Comparison of ENCODE assay signal across 22 cellular contexts in the genomic region with DNA sequence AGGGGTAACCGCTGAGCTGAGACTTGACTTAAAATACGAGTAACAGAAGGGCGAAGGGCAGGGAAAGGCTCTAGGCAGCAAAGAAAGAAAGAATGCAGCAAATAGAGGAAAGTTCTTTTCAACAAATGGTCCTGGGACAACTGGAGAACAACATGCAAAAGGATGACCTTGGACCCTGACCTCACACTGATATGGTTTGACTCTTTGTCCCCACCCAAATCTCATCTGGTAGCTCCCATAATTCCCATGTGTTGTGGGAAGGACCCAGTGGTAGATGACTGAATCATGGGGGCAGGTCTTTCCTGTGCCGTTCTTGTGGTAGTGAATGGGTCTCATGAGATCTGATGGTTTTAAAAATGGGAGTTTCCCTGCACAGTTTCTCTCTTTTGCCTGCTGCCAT. TPM values are rescaled to one million over a fixed set of nuclear protein-coding genes. Genes with fewer than 3 reads are reported as not detected.
DNase-seq lines count a peak whose midpoint lies in the region; ATAC-seq and TF ChIP-seq lines count a peak whose summit lies in the region.
"Had no signal": no experiment of that assay in that cellular context is flagged by ENCODE, and none has a peak within 500 bp of the region (broad histone marks: within the 10 kb centered on the region; RNA-seq: fewer than 3 reads in every experiment).

No MANE protein-coding gene starts in this region.

- CTCF ChIA-PET in CD4-positive, alpha-beta T cell (lab: Charles Lee) = interaction anchor here (2.1 to 6.8 kb wide), 3 partner anchors 27 to 225 kb away, joined by 4 to 35 read pairs (median 27); a partner anchor contains a TSS
- CTCF ChIA-PET in activated CD4-positive, alpha-beta memory T cell treated with anti-CD3 and anti-CD28 coated beads for 36 hours (lab: Charles Lee) = interaction anchor here (1.7 kb wide), 2 partner anchors 12 to 34 kb away, joined by 5 to 11 read pairs; a partner anchor contains a TSS

- POLR2A ChIA-PET in CD4-positive, alpha-beta T cell (lab: Charles Lee) = interaction anchor here (1.8 to 4.5 kb wide), 4 partner anchors 24 to 586 kb away, joined by 5 to 81 read pairs (median 18); a partner anchor contains a TSS
- POLR2A ChIA-PET in activated CD4-positive, alpha-beta memory T cell treated with anti-CD3 and anti-CD28 coated beads for 36 hours (lab: Charles Lee) = no interaction called here

- H3K27ac ChIP-seq in BLaER1 treated with 17β-estradiol and CSF1 and Interleukin-3, amounts not matched to agents 10 nM and 100 nM = peak overlapping the region in 9 of 11 experiments; percentile 67 to 86 (median 83); a peak in 14 of 22 replicates
- peak overlapping the region; percentile 92 for H3K27ac ChIP-seq in CD4-positive, alpha-beta T cell (ENCODE audit: low read depth, low read length)
- no peak overlapping the region for H3K27ac ChIP-seq in upper lobe of right lung
- H3K27ac ChIP-seq in left ventricle myocardium inferior (replicated peaks) = no peak overlapping the region
- H3K27ac ChIP-seq: HL-60 had no signal

- H3K4me1 ChIP-seq in BLaER1 treated with 17β-estradiol and CSF1 and Interleukin-3, amounts not matched to agents 10 nM and 100 nM = peaks cover 23 to 42% (median 35%) of the 10 kb centered on the region in 10 experiments
- peaks cover 17% of the 10 kb centered on the region for H3K4me1 ChIP-seq in upper lobe of right lung
- peaks cover 20% of the 10 kb centered on the region for H3K4me1 ChIP-seq in left ventricle myocardium inferior
- H3K4me1 ChIP-seq: colonic mucosa had no signal

- intact Hi-C loops in CD4-positive, alpha-beta T cell (cut with DNase I, micrococcal nuclease) = loop anchor here in 1 of 2 experiments (5.0 kb wide), 1 partner anchor 182 kb away; no protein-coding TSS in a partner anchor
- intact Hi-C loops in activated CD4-positive, alpha-beta memory T cell treated with anti-CD3 and anti-CD28 coated beads for 36 hours (cut with micrococcal nuclease) = loop anchor here (10.0 kb wide), 1 partner anchor 340 kb away; a partner anchor contains a TSS
- intact Hi-C loops in upper lobe of right lung (cut with DNase I) = no loop called here
- intact Hi-C loops in left ventricle myocardium inferior (cut with micrococcal nuclease) = no loop called here

- H3K36me3 Mint-ChIP-seq in CD4-positive, alpha-beta T cell (ENCODE audit: low read depth) = peaks cover 85% of the 10 kb centered on the region
- H3K36me3 Mint-ChIP-seq in activated CD4-positive, alpha-beta memory T cell treated with anti-CD3 and anti-CD28 coated beads for 36 hours = peaks cover 19% of the 10 kb centered on the region
- H3K36me3 Mint-ChIP-seq in immature natural killer cell = peaks cover 17 to 33% (median 29%) of the 10 kb centered on the region in 3 donors

- peaks cover 19 to 88% (median 38%) of the 10 kb centered on the region in 11 experiments; a peak in 20 of 22 replicates for H3K36me3 ChIP-seq in BLaER1 treated with 17β-estradiol and CSF1 and Interleukin-3, amounts not matched to agents 10 nM and 100 nM
- H3K36me3 ChIP-seq in upper lobe of right lung (peaks cover 61% of the 10 kb centered on the region), left ventricle myocardium inferior (peaks cover 25% of the 10 kb centered on the region)
- H3K36me3 ChIP-seq: colonic mucosa had no signal

- no peak for TF ChIP-seq CTCF in CD4-positive, alpha-beta T cell (IDR thresholded peaks at IDR 0.05)
- TF ChIP-seq CTCF in upper lobe of right lung (IDR thresholded peaks at IDR 0.05) (no peak), left ventricle myocardium inferior (IDR thresholded peaks at IDR 0.05; ENCODE audit: borderline replicate concordance) (no peak)

- peak overlapping the region in 1 of 10 experiments; percentile 14; a peak in 1 of 20 replicates for H3K4me3 ChIP-seq in BLaER1 treated with 17β-estradiol and CSF1 and Interleukin-3, amounts not matched to agents 10 nM and 100 nM
- H3K4me3 ChIP-seq in upper lobe of right lung (no peak overlapping the region), left ventricle myocardium inferior (no peak overlapping the region)
- H3K4me3 ChIP-seq: colonic mucosa, left lung had no signal

- peaks cover 76% of the 10 kb centered on the region for H3K4me1 Mint-ChIP-seq in CD4-positive, alpha-beta T cell (ENCODE audit: low read depth)
- H3K4me1 Mint-ChIP-seq in activated CD4-positive, alpha-beta memory T cell treated with anti-CD3 and anti-CD28 coated beads for 36 hours (ENCODE audit: low read depth) = peaks cover 62% of the 10 kb centered on the region
- H3K4me1 Mint-ChIP-seq in immature natural killer cell = peaks cover 65 to 67% of the 10 kb centered on the region in 2 donors

- ATAC-seq in CD4-positive, alpha-beta T cell (ENCODE audit: poor library complexity) = no peak
- no peak for ATAC-seq in upper lobe of right lung
- no peak for ATAC-seq in HG03432 (IDR thresholded peaks at IDR 0.05; ENCODE audit: unreplicated experiment)
- ATAC-seq: left lung had no signal

- H3K4me2 ChIP-seq in BLaER1 treated with 17β-estradiol and CSF1 and Interleukin-3, amounts not matched to agents 10 nM and 100 nM = peak overlapping the region in 7 of 11 experiments; percentile 71 to 90 (median 84); a peak in 8 of 22 replicates

- no peak overlapping the region for H3K9ac ChIP-seq in BLaER1 treated with 17β-estradiol and CSF1 and Interleukin-3, amounts not matched to agents 10 nM and 100 nM

- peak overlapping the region; percentile 57 for H3K4me3 Mint-ChIP-seq in CD4-positive, alpha-beta T cell
- H3K4me3 Mint-ChIP-seq in activated CD4-positive, alpha-beta memory T cell treated with anti-CD3 and anti-CD28 coated beads for 36 hours = no peak overlapping the region
- peak overlapping the region; percentile 3 to 91 (median 87) for H3K4me3 Mint-ChIP-seq in immature natural killer cell
- H3K4me3 Mint-ChIP-seq: H9 had no signal

- H4K20me1 ChIP-seq in BLaER1 treated with 17β-estradiol and CSF1 and Interleukin-3, amounts not matched to agents 10 nM and 100 nM = no peaks in the 10 kb centered on the region

- H3K27ac Mint-ChIP-seq in CD4-positive, alpha-beta T cell = peak overlapping the region; percentile 100
- peak overlapping the region; percentile 98 for H3K27ac Mint-ChIP-seq in activated CD4-positive, alpha-beta memory T cell treated with anti-CD3 and anti-CD28 coated beads for 36 hours
- H3K27ac Mint-ChIP-seq in immature natural killer cell = peak overlapping the region; percentile 97 to 100 (median 100)
- H3K27ac Mint-ChIP-seq: H9 had no signal

- DNase-seq in CD4-positive, alpha-beta T cell = no peak
- no peak for DNase-seq in activated CD4-positive, alpha-beta memory T cell treated with anti-CD3 and anti-CD28 coated beads for 36 hours
- DNase-seq in immature natural killer cell (no peak), NCI-H2171 (lab: John Stamatoyannopoulos, UW) (no peak), upper lobe of right lung (no peak), left ventricle myocardium inferior (no peak)
- DNase-seq: activated CD4-positive, alpha-beta T cell treated with anti-CD3 and anti-CD28 coated beads for 4 hours; activated effector memory CD4-positive, alpha-beta T cell treated with Interleukin-2 at 50 U/mL for 16 hours; colonic mucosa; foreskin melanocyte; H9; left lung; NCI-H2081 treated with DMSO at 0.1 percent for 48 hours; NCI-H524; posterior cingulate gyrus; SIG-M5; stimulated activated CD4-positive, alpha-beta T cell treated with anti-CD3 and anti-CD28 coated beads, Interleukin-4, amount 100 ng/mL, for 24 hours; T1000; trophoblast cell had no signal

- H3K9me3 ChIP-seq in BLaER1 treated with 17β-estradiol and CSF1 and Interleukin-3, amounts not matched to agents 10 nM and 100 nM (replicated peaks in 1 of 11) = peaks cover 21 to 31% (median 26%) of the 10 kb centered on the region in 11 experiments
- H3K9me3 ChIP-seq in CD4-positive, alpha-beta T cell (ENCODE audit: control insufficient read depth, low read length) = no peaks in the 10 kb centered on the region
- H3K9me3 ChIP-seq in upper lobe of right lung (no peaks in the 10 kb centered on the region), left ventricle myocardium inferior (replicated peaks) (no peaks in the 10 kb centered on the region)
- H3K9me3 ChIP-seq: colonic mucosa, left lung had no signal

- H3K9me3 Mint-ChIP-seq in CD4-positive, alpha-beta T cell = peaks cover 6% of the 10 kb centered on the region
- peaks cover 10% of the 10 kb centered on the region for H3K9me3 Mint-ChIP-seq in activated CD4-positive, alpha-beta memory T cell treated with anti-CD3 and anti-CD28 coated beads for 36 hours
- H3K9me3 Mint-ChIP-seq in immature natural killer cell = no peaks in the 10 kb centered on the region
- H3K9me3 Mint-ChIP-seq: H9 had no signal

- H3K27me3 Mint-ChIP-seq in CD4-positive, alpha-beta T cell = no peaks in the 10 kb centered on the region
- no peaks in the 10 kb centered on the region for H3K27me3 Mint-ChIP-seq in activated CD4-positive, alpha-beta memory T cell treated with anti-CD3 and anti-CD28 coated beads for 36 hours
- peaks cover 10 to 26% (median 22%) of the 10 kb centered on the region in 3 donors for H3K27me3 Mint-ChIP-seq in immature natural killer cell (ENCODE audit: low read depth in 3 of 3)

- H3K27me3 ChIP-seq in BLaER1 treated with 17β-estradiol and CSF1 and Interleukin-3, amounts not matched to agents 10 nM and 100 nM = no peaks in the 10 kb centered on the region
- no peaks in the 10 kb centered on the region for H3K27me3 ChIP-seq in CD4-positive, alpha-beta T cell (ENCODE audit: control insufficient read depth, insufficient read depth, low read length)
- H3K27me3 ChIP-seq in upper lobe of right lung (no peaks in the 10 kb centered on the region), left ventricle myocardium inferior (ENCODE audit: low read depth) (no peaks in the 10 kb centered on the region)
- H3K27me3 ChIP-seq: colonic mucosa, left lung had no signal

RNA-seq across cellular contexts. Expression of a gene that starts 33.9 kb away (rescaled TPM):
- 10 to 100 TPM; 76.7 to 77.8 TPM for total RNA-seq in CD4-positive, alpha-beta T cell
- 10 to 100 TPM in 1 of 2 experiments, 1 to 10 TPM in 1; 9.6 to 11.5 TPM for total RNA-seq in activated CD4-positive, alpha-beta memory T cell treated with anti-CD3 and anti-CD28 coated beads for 36 hours
- polyA plus RNA-seq in immature natural killer cell = 10 to 100 TPM; 15.0 to 20.9 (median 19.9) TPM
- total RNA-seq in upper lobe of right lung = 76.7 TPM
- total RNA-seq in left ventricle myocardium inferior = 4.2 TPM

Comparison
In these comparisons a context has a peak if more than half of its experiments do, and no peak if none do; other contexts are left out.
1. H3K27ac ChIP-seq: peak in BLaER1 treated with 17β-estradiol and CSF1 and Interleukin-3, amounts not matched to agents 10 nM and 100 nM (9 of 11) and CD4-positive, alpha-beta T cell (single experiment); none in upper lobe of right lung (single experiment) and left ventricle myocardium inferior (single experiment).
2. Peak in every context shown above with its lines, with median percentiles within 50 percentile points of each other: H3K27ac Mint-ChIP-seq.